Comparison of ENCODE assay signal across 9 cellular contexts in genomic region chr10:26737730-26738129, GRCh38. TPM values are rescaled to one million over a fixed set of nuclear protein-coding genes. Genes with fewer than 3 reads are reported as not detected.
DNase-seq lines count a peak whose midpoint lies in the region; ATAC-seq, FAIRE-seq and TF ChIP-seq lines count a peak whose summit lies in the region.
"Had no signal": no experiment of that assay in that cellular context is flagged by ENCODE, and none has a peak within 500 bp of the region (broad histone marks: within the 10 kb centered on the region; RNA-seq: fewer than 3 reads in every experiment).

No MANE protein-coding gene starts in this region.

- no peaks in the 10 kb centered on the region for H3K27me3 Mint-ChIP-seq in dendritic cell treated with granulocyte-macrophage colony-stimulating factor and Interleukin-4, amounts not matched to agents 40 ng/mL and 50 ng/mL, for 4 days
- no peaks in the 10 kb centered on the region for H3K27me3 Mint-ChIP-seq in stimulated activated memory B cell treated with anti-CD40 and anti-IgM and Interleukin-4, amounts not matched to agents 10 μg/mL and 1 μg/mL and 100 μg/mL, for 72 hours
- H3K27me3 Mint-ChIP-seq in endothelial cell (ENCODE audit: unreplicated experiment), result no peaks in the 10 kb centered on the region

- intact Hi-C loops in dendritic cell treated with granulocyte-macrophage colony-stimulating factor and Interleukin-4, amounts not matched to agents 40 ng/mL and 50 ng/mL, for 4 days (cut with micrococcal nuclease), result loop anchor here (1.0 to 5.0 kb wide), 2 partner anchors 45 to 123 kb away; partner anchors contain the start of gene ABI1
- intact Hi-C loops in kidney (cut with DNase I), result no loop called here

- DNase-seq in endothelial cell (ENCODE audit: low spot score) (no peak), kidney (no peak), KG1 (lab: John Stamatoyannopoulos, UW) (no peak)

- H3K27ac ChIP-seq in KMS-11 (peak overlapping the region; percentile 96), kidney (ENCODE audit: low read depth in 2 of 2, low read length in 2 of 2) (no peak overlapping the region)

- peaks cover 42% of the 10 kb centered on the region for H3K4me1 Mint-ChIP-seq in dendritic cell treated with granulocyte-macrophage colony-stimulating factor and Interleukin-4, amounts not matched to agents 40 ng/mL and 50 ng/mL, for 4 days (ENCODE audit: low read depth)
- peaks cover 58% of the 10 kb centered on the region for H3K4me1 Mint-ChIP-seq in stimulated activated memory B cell treated with anti-CD40 and anti-IgM and Interleukin-4, amounts not matched to agents 10 μg/mL and 1 μg/mL and 100 μg/mL, for 72 hours
- no peaks in the 10 kb centered on the region for H3K4me1 Mint-ChIP-seq in endothelial cell (ENCODE audit: unreplicated experiment)

- no peak overlapping the region for H3K4me3 ChIP-seq in KMS-11 (IDR thresholded peaks at IDR 0.05; ENCODE audit: insufficient read depth, low read depth, low read length)
- H3K4me3 ChIP-seq in kidney (ENCODE audit: low read length in 2 of 2), result no peak overlapping the region
- H3K4me3 ChIP-seq: thoracic aorta had no signal

- H3K4me2 ChIP-seq in KMS-11, result peak overlapping the region; percentile 97

- H3K4me1 ChIP-seq in KMS-11 (ENCODE audit: low read depth, poor library complexity, severe bottlenecking), result peaks cover 58% of the 10 kb centered on the region
- H3K4me1 ChIP-seq in kidney (ENCODE audit: control insufficient read depth in 1 of 2, insufficient read depth in 1 of 2, low read depth in 1 of 2, low read length in 2 of 2), result peaks cover 0 to 15% of the 10 kb centered on the region in 2 donors

- no peak overlapping the region for H2AFZ ChIP-seq in KMS-11 (ENCODE audit: low read depth)

- ATAC-seq in GM18519 (IDR thresholded peaks at IDR 0.05; ENCODE audit: low FRiP score, unreplicated experiment) (peak; percentile 72), GM21619 (IDR thresholded peaks at IDR 0.05; ENCODE audit: unreplicated experiment) (peak; percentile 68)
- peak; percentile 93 for ATAC-seq in stimulated activated memory B cell treated with anti-CD40 and anti-IgM and Interleukin-4, amounts not matched to agents 10 μg/mL and 1 μg/mL and 100 μg/mL, for 72 hours

- no peak overlapping the region for H3K4me3 Mint-ChIP-seq in dendritic cell treated with granulocyte-macrophage colony-stimulating factor and Interleukin-4, amounts not matched to agents 40 ng/mL and 50 ng/mL, for 4 days
- H3K4me3 Mint-ChIP-seq in stimulated activated memory B cell treated with anti-CD40 and anti-IgM and Interleukin-4, amounts not matched to agents 10 μg/mL and 1 μg/mL and 100 μg/mL, for 72 hours, result peak overlapping the region; percentile 55
- H3K4me3 Mint-ChIP-seq in endothelial cell (ENCODE audit: unreplicated experiment), result no peak overlapping the region

- no peaks in the 10 kb centered on the region for H3K79me2 ChIP-seq in KMS-11 (ENCODE audit: insufficient read depth, low read depth)

- no peak for TF ChIP-seq CTCF in KMS-11 (conservative IDR thresholded peaks at IDR 0.05; ENCODE audit: low read depth, low read length)
- no peak for TF ChIP-seq CTCF in endothelial cell (IDR thresholded peaks at IDR 0.05; ENCODE audit: unreplicated experiment)
- no peak for TF ChIP-seq CTCF in kidney (IDR thresholded peaks at IDR 0.05; ENCODE audit: borderline replicate concordance, extremely low read depth, insufficient read depth)

- H4K20me1 ChIP-seq in KMS-11 (ENCODE audit: insufficient read depth), result no peaks in the 10 kb centered on the region

- FAIRE-seq in kidney (lab: Jason Lieb, UNC), result no peak

- H3K27ac Mint-ChIP-seq in dendritic cell treated with granulocyte-macrophage colony-stimulating factor and Interleukin-4, amounts not matched to agents 40 ng/mL and 50 ng/mL, for 4 days, result peak overlapping the region; percentile 89
- peak overlapping the region; percentile 98 for H3K27ac Mint-ChIP-seq in stimulated activated memory B cell treated with anti-CD40 and anti-IgM and Interleukin-4, amounts not matched to agents 10 μg/mL and 1 μg/mL and 100 μg/mL, for 72 hours
- no peak overlapping the region for H3K27ac Mint-ChIP-seq in endothelial cell (ENCODE audit: unreplicated experiment)

- no peaks in the 10 kb centered on the region for H3K9me3 ChIP-seq in kidney (ENCODE audit: control insufficient read depth in 1 of 2, low read length in 2 of 2)
- H3K9me3 ChIP-seq: thoracic aorta had no signal

- H3K27me3 ChIP-seq in KMS-11 (ENCODE audit: insufficient read depth, low read depth), result no peaks in the 10 kb centered on the region

- H3K36me3 Mint-ChIP-seq in dendritic cell treated with granulocyte-macrophage colony-stimulating factor and Interleukin-4, amounts not matched to agents 40 ng/mL and 50 ng/mL, for 4 days (ENCODE audit: low read depth), result peaks cover 87% of the 10 kb centered on the region
- peaks cover 56% of the 10 kb centered on the region for H3K36me3 Mint-ChIP-seq in stimulated activated memory B cell treated with anti-CD40 and anti-IgM and Interleukin-4, amounts not matched to agents 10 μg/mL and 1 μg/mL and 100 μg/mL, for 72 hours
- peaks cover 9% of the 10 kb centered on the region for H3K36me3 Mint-ChIP-seq in endothelial cell (ENCODE audit: low read depth, unreplicated experiment)

- peak overlapping the region; percentile 69; the same call in 1 of the 2 replicates for H3K9ac ChIP-seq in KMS-11
- H3K9ac ChIP-seq in kidney (ENCODE audit: low read length in 2 of 2), result no peak overlapping the region

- H3K36me3 ChIP-seq in KMS-11 (ENCODE audit: insufficient read depth) (no peaks in the 10 kb centered on the region; the same call in 1 of the 2 replicates), kidney (ENCODE audit: control insufficient read depth in 1 of 2, insufficient read depth in 2 of 2, low read length in 2 of 2) (peaks cover 10 to 20% of the 10 kb centered on the region in 2 donors)

- H3K9me3 Mint-ChIP-seq in dendritic cell treated with granulocyte-macrophage colony-stimulating factor and Interleukin-4, amounts not matched to agents 40 ng/mL and 50 ng/mL, for 4 days, result no peaks in the 10 kb centered on the region
- H3K9me3 Mint-ChIP-seq in stimulated activated memory B cell treated with anti-CD40 and anti-IgM and Interleukin-4, amounts not matched to agents 10 μg/mL and 1 μg/mL and 100 μg/mL, for 72 hours, result no peaks in the 10 kb centered on the region
- H3K9me3 Mint-ChIP-seq in endothelial cell (ENCODE audit: unreplicated experiment), result no peaks in the 10 kb centered on the region

RNA-seq across cellular contexts. Expression of gene PDSS1, which starts 40.2 kb away (rescaled TPM):
- total RNA-seq in endothelial cell (ENCODE audit: unreplicated experiment) (8.0 TPM), kidney (5.2 TPM)
- 11.8 TPM for polyA plus RNA-seq in kidney (ENCODE audit: insufficient read depth, low read depth, low replicate concordance)
